Comparison of ENCODE assay signal across 20 cellular contexts in genomic region chr11:29224739-29225384, GRCh38.
A peak's percentile ranks its signal among the peaks of the same experiment; 100 is the strongest.
DNase-seq lines count a peak whose midpoint lies in the region; ATAC-seq and TF ChIP-seq lines count a peak whose summit lies in the region.
"Had no signal": no experiment of that assay in that cellular context is flagged by ENCODE, and none has a peak within 500 bp of the region (broad histone marks: within the 10 kb centered on the region; RNA-seq: fewer than 3 reads in every experiment).

No MANE protein-coding gene starts in this region.

- no peak overlapping the region for H4K12ac ChIP-seq in trophoblast cell (ENCODE audit: low read depth, low read length)

- H4K8ac ChIP-seq in H9 (replicated peaks; ENCODE audit: insufficient read length, low read depth, low read length) (no peak overlapping the region), trophoblast cell (ENCODE audit: low read depth, low read length) (no peak overlapping the region)

- H3K23ac ChIP-seq in H9 (ENCODE audit: insufficient read length, low read depth, low read length) (no peak overlapping the region), trophoblast cell (ENCODE audit: low read length) (no peak overlapping the region)

- peak overlapping the region in 1 of 3 experiments; percentile 22; a peak in 1 of 7 replicates for H3K27ac Mint-ChIP-seq in H9
- H3K27ac Mint-ChIP-seq: B cell; CD4-positive, CD25-positive, alpha-beta regulatory T cell had no signal

- H3K79me1 ChIP-seq in H9 (ENCODE audit: insufficient read depth, low read depth, low read length, poor library complexity, severe bottlenecking) (no peaks in the 10 kb centered on the region), trophoblast cell (ENCODE audit: low read length) (no peaks in the 10 kb centered on the region)

- no peaks in the 10 kb centered on the region for H4K20me1 ChIP-seq in H9 (ENCODE audit: control insufficient read depth, insufficient read depth, insufficient read length)

- H3K27ac ChIP-seq in H9 (ENCODE audit: insufficient read length, low read depth, low read length), result no peak overlapping the region
- H3K27ac ChIP-seq in trophoblast cell (ENCODE audit: low read depth, low read length), result no peak overlapping the region
- H3K27ac ChIP-seq: HL-60, SJSA1 had no signal

- H3K4ac ChIP-seq in H9 (ENCODE audit: low read depth, low read length), result no peak overlapping the region
- H3K4ac ChIP-seq in trophoblast cell (ENCODE audit: low read depth, low read length), result no peak overlapping the region

- no peak overlapping the region for H3K9ac ChIP-seq in H9 (ENCODE audit: extremely low read depth, insufficient read length, low read length)
- H3K9ac ChIP-seq in trophoblast cell (ENCODE audit: low read length), result no peak overlapping the region

- H3K9me3 ChIP-seq in H9 (ENCODE audit: control insufficient read depth, low read depth, low read length) (no peaks in the 10 kb centered on the region), trophoblast cell (ENCODE audit: insufficient read depth, low read depth, low read length) (no peaks in the 10 kb centered on the region)
- H3K9me3 ChIP-seq: Caco-2 had no signal

- no peak overlapping the region for H2BK15ac ChIP-seq in H9 (ENCODE audit: low read depth, low read length)

- H3K4me1 Mint-ChIP-seq in H9, result peaks cover 7 to 8% of the 10 kb centered on the region in 2 experiments
- H3K4me1 Mint-ChIP-seq: B cell; CD4-positive, CD25-positive, alpha-beta regulatory T cell had no signal

- H3K36me3 ChIP-seq in trophoblast cell (ENCODE audit: control insufficient read depth in 1 of 2, insufficient read depth in 2 of 2, low read length in 2 of 2), result no peaks in the 10 kb centered on the region
- H3K36me3 ChIP-seq: SJSA1 had no signal

- H3T11ph ChIP-seq in H9 (ENCODE audit: low read length), result no peak overlapping the region

- no peak overlapping the region for H2BK5ac ChIP-seq in H9 (ENCODE audit: insufficient read length, low read length)
- H2BK5ac ChIP-seq in trophoblast cell (ENCODE audit: low read depth, low read length, poor library complexity), result no peak overlapping the region

- H3K9me3 Mint-ChIP-seq in H9, result peaks cover 12 to 18% of the 10 kb centered on the region in 2 experiments; a peak in 4 of 5 replicates

- H2BK20ac ChIP-seq in H9 (ENCODE audit: low read depth, low read length, poor library complexity, severe bottlenecking), result no peak overlapping the region

- peak overlapping the region; percentile 62 for H3K4me3 ChIP-seq in trophoblast cell (ENCODE audit: low read depth, low read length)
- H3K4me3 ChIP-seq: SJSA1 had no signal

- H3K4me3 Mint-ChIP-seq in H9, result no peak overlapping the region
- H3K4me3 Mint-ChIP-seq: B cell; CD4-positive, CD25-positive, alpha-beta regulatory T cell had no signal

- no peak overlapping the region for H4K5ac ChIP-seq in H9 (ENCODE audit: insufficient read length, low read depth, low read length)

- H2BK120ac ChIP-seq in H9 (ENCODE audit: low read depth, low read length, poor library complexity, severe bottlenecking), result no peak overlapping the region
- H2BK120ac ChIP-seq in trophoblast cell (ENCODE audit: insufficient read depth, low read length, poor library complexity), result no peak overlapping the region

- H2BK12ac ChIP-seq in H9 (ENCODE audit: insufficient read length, low read depth, low read length) (no peak overlapping the region), trophoblast cell (ENCODE audit: low read length) (no peak overlapping the region)

- no CpG with 5 or more reads among the region's 9 CpGs for WGBS in H9 (ENCODE audit: extremely low coverage, insufficient read length, low lambda C conversion rate)
- WGBS in trophoblast cell (ENCODE audit: extremely low coverage, insufficient coverage, insufficient read length), result no CpG with 5 or more reads among the region's 9 CpGs

- H3K4me1 ChIP-seq in H9 (ENCODE audit: insufficient read depth, low read length), result no peaks in the 10 kb centered on the region
- H3K4me1 ChIP-seq in trophoblast cell (ENCODE audit: control insufficient read depth in 1 of 2, insufficient read depth in 2 of 2, low read length in 2 of 2), result no peaks in the 10 kb centered on the region
- H3K4me1 ChIP-seq: Caco-2, SJSA1 had no signal

- no peak for ATAC-seq in HG02938 (IDR thresholded peaks at IDR 0.05; ENCODE audit: unreplicated experiment)
- ATAC-seq: PC-3 had no signal

- H3K79me2 ChIP-seq in H9 (ENCODE audit: insufficient read depth, low read length) (no peaks in the 10 kb centered on the region), trophoblast cell (ENCODE audit: control insufficient read depth, insufficient read depth, low read length, poor library complexity) (no peaks in the 10 kb centered on the region)

- no peak overlapping the region for H4K91ac ChIP-seq in H9 (ENCODE audit: insufficient read length, low read depth, low read length)
- H4K91ac ChIP-seq in trophoblast cell (ENCODE audit: low read depth, low read length), result no peak overlapping the region

- no peak overlapping the region for H3K18ac ChIP-seq in H9 (ENCODE audit: insufficient read length, low read depth, low read length)
- no peak overlapping the region for H3K18ac ChIP-seq in trophoblast cell (ENCODE audit: low read length)

- DNase-seq in H9 (peak; percentile 60), ecto neural progenitor cell (ENCODE audit: low spot score) (peak; percentile 61), iPS-NIHi7 (ENCODE audit: extremely low spot score) (peak; percentile 45), trophoblast cell (no peak), NAMALWA (ENCODE audit: low spot score) (no peak), Ammon's horn (ENCODE audit: low spot score) (no peak)
- DNase-seq: CD4-positive, CD25-positive, alpha-beta regulatory T cell; DMS53; HCEC 1CT; NCI-H1417 treated with DMSO at 0.1 percent for 48 hours; NCI-H2029; NCI-H2171; NCI-H446; NCI-H69; PC-3 had no signal

- H3K36me3 Mint-ChIP-seq in H9 (ENCODE audit: insufficient read depth in 1 of 3, low read depth in 3 of 3), result peaks cover 0 to 8% (median 0%) of the 10 kb centered on the region in 3 experiments; a peak in 2 of 7 replicates
- H3K36me3 Mint-ChIP-seq: CD4-positive, CD25-positive, alpha-beta regulatory T cell had no signal

- H3K4me2 ChIP-seq in H9 (ENCODE audit: insufficient read depth, insufficient read length, low read length), result no peak overlapping the region
- no peak overlapping the region for H3K4me2 ChIP-seq in trophoblast cell (ENCODE audit: low read length)

- H2AFZ ChIP-seq in H9 (ENCODE audit: low read length) (peak overlapping the region; percentile 75), trophoblast cell (ENCODE audit: insufficient read depth, low read length, poor library complexity) (no peak overlapping the region)

- H2AK5ac ChIP-seq in H9 (ENCODE audit: insufficient read length, low read length), result no peak overlapping the region
- H2AK5ac ChIP-seq in trophoblast cell (ENCODE audit: low read length), result no peak overlapping the region

- H3K23me2 ChIP-seq in H9 (ENCODE audit: insufficient read length, low read depth, low read length, poor library complexity, severe bottlenecking), result no peaks in the 10 kb centered on the region

- H3K14ac ChIP-seq in H9 (ENCODE audit: insufficient read depth, low read length) (no peak overlapping the region), trophoblast cell (ENCODE audit: low read length) (no peak overlapping the region)

- H3K27me3 Mint-ChIP-seq in H9 (ENCODE audit: low read depth), result no peaks in the 10 kb centered on the region
- H3K27me3 Mint-ChIP-seq: B cell; CD4-positive, CD25-positive, alpha-beta regulatory T cell had no signal

- no peaks in the 10 kb centered on the region for H3K27me3 ChIP-seq in H9 (ENCODE audit: insufficient read depth, low read length)
- H3K27me3 ChIP-seq in trophoblast cell (ENCODE audit: insufficient read depth, low read length), result no peaks in the 10 kb centered on the region
- H3K27me3 ChIP-seq: SJSA1 had no signal

- no peak for TF ChIP-seq CTCF in H9 (conservative IDR thresholded peaks at IDR 0.05)

- H3K56ac ChIP-seq in H9 (ENCODE audit: insufficient read length, low read depth, low read length), result no peak overlapping the region

Comparison
In these comparisons a context has a peak if more than half of its experiments do, and no peak if none do; other contexts are left out.
1. DNase-seq: peak in H9 (single experiment), ecto neural progenitor cell (single experiment) and iPS-NIHi7 (single experiment); none in trophoblast cell (0 of 2), NAMALWA (single experiment) and Ammon's horn (single experiment).